ENCODE assay signal across 1 cellular context in genomic region chr7:36796850-36797618, GRCh38.
TF ChIP-seq lines count a peak whose summit lies in the region.

No MANE protein-coding gene starts in this region.

TF ChIP-seq in HepG2, 621 proteins besides CTCF, POLR2A, EP300 and RAD21 (continued from another document and continues in another):
- TF ChIP-seq BCLAF1 (IDR thresholded peaks at IDR 0.05) (no peak), FOXA3 (CRISPR knock-in tag; IDR thresholded peaks at IDR 0.05) (peak; percentile 38; the same call in 1 of the 2 replicates), DRAP1 (CRISPR knock-in tag; IDR thresholded peaks at IDR 0.05) (no peak), ZNF207 (IDR thresholded peaks at IDR 0.05; ENCODE audit: borderline replicate concordance) (no peak), SALL1 (CRISPR knock-in tag; IDR thresholded peaks at IDR 0.05) (peak; percentile 94), LCORL (IDR thresholded peaks at IDR 0.05) (no peak), LCORL (CRISPR knock-in tag; IDR thresholded peaks at IDR 0.05) (peak; percentile 72), ZMAT3 (CRISPR knock-in tag; conservative IDR thresholded peaks at IDR 0.05) (0 out of 2 replicates have a peak, but pooled peaks have one; percentile 28), ZNF580 (CRISPR knock-in tag; IDR thresholded peaks at IDR 0.05; ENCODE audit: borderline replicate concordance, low read depth) (no peak), NFIC (IDR thresholded peaks at IDR 0.05; ENCODE audit: low read length) (no peak; the same call in 1 of the 2 replicates), ZNF597 (CRISPR knock-in tag; IDR thresholded peaks at IDR 0.05) (no peak), CSRNP1 (CRISPR knock-in tag; IDR thresholded peaks at IDR 0.05) (no peak), TEAD3 (CRISPR knock-in tag; optimal IDR thresholded peaks at IDR 0.05; ENCODE audit: borderline replicate concordance) (peak; percentile 56), RCOR2 (CRISPR knock-in tag; IDR thresholded peaks at IDR 0.05) (peak; percentile 76; the same call in 1 of the 2 replicates), ZHX2 (IDR thresholded peaks at IDR 0.05; ENCODE audit: low read depth) (no peak), ZHX2 (CRISPR knock-in tag; IDR thresholded peaks at IDR 0.05; ENCODE audit: borderline replicate concordance) (no peak), AHDC1 (CRISPR knock-in tag; IDR thresholded peaks at IDR 0.05; ENCODE audit: borderline replicate concordance) (peak; percentile 52; the same call in 1 of the 2 replicates), ZSCAN21 (CRISPR knock-in tag; IDR thresholded peaks at IDR 0.05; ENCODE audit: borderline replicate concordance) (no peak), KDM1A (CRISPR knock-in tag; IDR thresholded peaks at IDR 0.05) (peak; percentile 42; the same call in 1 of the 2 replicates), IRF9 (CRISPR knock-in tag; IDR thresholded peaks at IDR 0.05; ENCODE audit: borderline replicate concordance) (no peak), ZFY (CRISPR knock-in tag; IDR thresholded peaks at IDR 0.05) (peak; percentile 40), MTA1 (CRISPR knock-in tag; IDR thresholded peaks at IDR 0.05; ENCODE audit: borderline replicate concordance) (no peak), ZNF770 (CRISPR knock-in tag; IDR thresholded peaks at IDR 0.05) (no peak), RAD51 (IDR thresholded peaks at IDR 0.05; ENCODE audit: borderline replicate concordance) (no peak), SOX6 (IDR thresholded peaks at IDR 0.05) (no peak), SOX6 (CRISPR knock-in tag; IDR thresholded peaks at IDR 0.05) (peak; percentile 71), ZHX1 (CRISPR knock-in tag; IDR thresholded peaks at IDR 0.05; ENCODE audit: low read depth) (no peak), ZNF629 (CRISPR knock-in tag; conservative IDR thresholded peaks at IDR 0.05) (no peak)
